Comparison of ENCODE assay signal across 8 cellular contexts in genomic region chr7:99438573-99439480, GRCh38. TPM values are rescaled to one million over a fixed set of nuclear protein-coding genes. Genes with fewer than 3 reads are reported as not detected.
A peak's percentile ranks its signal among the peaks of the same experiment; 100 is the strongest.
DNase-seq lines count a peak whose midpoint lies in the region; ATAC-seq and TF ChIP-seq lines count a peak whose summit lies in the region.

CPSF4 (plus strand) TSS chr7:99438943; CDS start chr7:99439083, 140 bp downstream.
PTCD1 (minus strand) TSS chr7:99438798; CDS start chr7:99435242, 3,556 bp downstream.

- TF ChIP-seq CTCF in GM06990 (IDR thresholded peaks at IDR 0.05; ENCODE audit: insufficient read depth, low read length, poor library complexity, severe bottlenecking) (no peak), HFFc6 (IDR thresholded peaks at IDR 0.05) (no peak), omental fat pad (IDR thresholded peaks at IDR 0.05) (no peak), testis (IDR thresholded peaks at IDR 0.05) (peak in 2 of 3 experiments; percentile 12 to 34)

- H3K4me1 ChIP-seq in testis: peaks cover 38% of the 10 kb centered on the region

- TF ChIP-seq POLR2A in testis (IDR thresholded peaks at IDR 0.05): peak; percentile 23

- ATAC-seq in omental fat pad (ENCODE audit: low FRiP score): peak; percentile 93

- 1% methylated on average over 19 to 79 of the region's 89 CpGs for WGBS in testis, 2 donors

- peaks cover 18% of the 10 kb centered on the region for H3K4me1 Mint-ChIP-seq in HFFc6 (ENCODE audit: low read depth)
- peaks cover 31% of the 10 kb centered on the region for H3K4me1 Mint-ChIP-seq in activated naive CD4-positive, alpha-beta T cell treated with anti-CD3 and anti-CD28 coated beads, Interleukin-2, amount 50 U/mL, for 24 hours

- H3K9me3 ChIP-seq in SK-N-MC (ENCODE audit: low read depth, low read length): no peaks in the 10 kb centered on the region
- no peaks in the 10 kb centered on the region for H3K9me3 ChIP-seq in testis

- H3K27me3 ChIP-seq in GM06990 (replicated peaks; ENCODE audit: control insufficient read depth, insufficient read depth, low read length) (no peaks in the 10 kb centered on the region), testis (no peaks in the 10 kb centered on the region)

- peak; percentile 95 for DNase-seq in GM06990 (ENCODE audit: extremely low read depth, insufficient read length)
- DNase-seq in HFFc6: peak; percentile 98
- peak; percentile 97 for DNase-seq in NAMALWA (ENCODE audit: low spot score)
- peak; percentile 35 for DNase-seq in SK-N-MC (ENCODE audit: low read depth, low spot score)
- peak; percentile 93 for DNase-seq in glomerular visceral epithelial cell (ENCODE audit: extremely low spot score)
- DNase-seq in omental fat pad (ENCODE audit: low spot score): peak; percentile 58
- DNase-seq in testis: peak; percentile 97

- H3K27ac ChIP-seq in SK-N-MC (peak within 1 kb of the TSS; percentile 81), testis (peak within 1 kb of the TSS; percentile 92 to 96)

- H3K4me3 ChIP-seq in GM06990 (replicated peaks; ENCODE audit: low read depth, low read length) (peak within 1 kb of the TSS; percentile 96), SK-N-MC (peak within 1 kb of the TSS; percentile 98), testis (peak within 1 kb of the TSS; percentile 95 to 99)

- H3K27ac Mint-ChIP-seq in HFFc6: peak within 1 kb of the TSS; percentile 93
- H3K27ac Mint-ChIP-seq in activated naive CD4-positive, alpha-beta T cell treated with anti-CD3 and anti-CD28 coated beads, Interleukin-2, amount 50 U/mL, for 24 hours: peak within 1 kb of the TSS; percentile 97

- no peaks in the 10 kb centered on the region for H3K9me3 Mint-ChIP-seq in HFFc6
- no peaks in the 10 kb centered on the region for H3K9me3 Mint-ChIP-seq in activated naive CD4-positive, alpha-beta T cell treated with anti-CD3 and anti-CD28 coated beads, Interleukin-2, amount 50 U/mL, for 24 hours

- peak within 1 kb of the TSS; percentile 95 for H3K4me3 Mint-ChIP-seq in HFFc6
- peak within 1 kb of the TSS; percentile 98 for H3K4me3 Mint-ChIP-seq in activated naive CD4-positive, alpha-beta T cell treated with anti-CD3 and anti-CD28 coated beads, Interleukin-2, amount 50 U/mL, for 24 hours

- H3K36me3 ChIP-seq in GM06990 (ENCODE audit: control insufficient read depth, insufficient read depth, low read length) (peaks cover 10% of the 10 kb centered on the region), SK-N-MC (ENCODE audit: insufficient read depth, low read length) (peaks cover 30% of the 10 kb centered on the region; the same call in 1 of the 2 replicates), testis (ENCODE audit: low read depth, missing control alignments) (no peaks in the 10 kb centered on the region)

- H3K36me3 Mint-ChIP-seq in HFFc6 (ENCODE audit: low read depth): peaks cover 14% of the 10 kb centered on the region
- H3K36me3 Mint-ChIP-seq in activated naive CD4-positive, alpha-beta T cell treated with anti-CD3 and anti-CD28 coated beads, Interleukin-2, amount 50 U/mL, for 24 hours: peaks cover 8% of the 10 kb centered on the region

- intact Hi-C loops in testis (cut with DNase I; ENCODE audit: low total_unique reads): no loop called here

- H3K27me3 Mint-ChIP-seq in HFFc6 (ENCODE audit: insufficient read depth): peaks cover 2% of the 10 kb centered on the region; the same call in 1 of the 2 replicates
- no peaks in the 10 kb centered on the region for H3K27me3 Mint-ChIP-seq in activated naive CD4-positive, alpha-beta T cell treated with anti-CD3 and anti-CD28 coated beads, Interleukin-2, amount 50 U/mL, for 24 hours

- peak within 1 kb of the TSS; percentile 95 for H3K9ac ChIP-seq in SK-N-MC (ENCODE audit: insufficient read length)

RNA-seq across cellular contexts. Expression of gene CPSF4, which starts in this region (rescaled TPM):
- 10 to 100 TPM; 26.7 to 34.0 (median 29.2) TPM for total RNA-seq in HFFc6 (2021; fragmentation: NEBNext Ultra II Directional; extraction: Animal tissue kit (Norgen Biotek cat#: 25700))
- total RNA-seq in omental fat pad (10 to 100 TPM; 24.3 to 49.0 (median 30.1) TPM), testis (100 to 1,000 TPM; 107 to 130 TPM)
- 82.4 TPM for polyA plus RNA-seq in testis (ENCODE audit: insufficient read depth, low read depth, low replicate concordance)

RNA-seq across cellular contexts. Expression of gene PTCD1, which starts in this region (rescaled TPM):
- 1 to 10 TPM; 4.5 to 8.6 (median 6.7) TPM for total RNA-seq in HFFc6 (2021; fragmentation: NEBNext Ultra II Directional; extraction: Animal tissue kit (Norgen Biotek cat#: 25700))
- total RNA-seq in omental fat pad: 1 to 10 TPM; 3.5 to 9.5 (median 5.4) TPM
- 10 to 100 TPM; 13.6 to 14.4 TPM for total RNA-seq in testis
- polyA plus RNA-seq in testis (ENCODE audit: insufficient read depth, low read depth, low replicate concordance): 6.1 TPM

Comparison
In these comparisons a context has a peak if more than half of its experiments do, and no peak if none do; other contexts are left out.
1. Peak in every context shown above with its lines: DNase-seq, ATAC-seq, H3K4me3 ChIP-seq and H3K27ac ChIP-seq.
2. DNase-seq: peak in every context shown above with its lines; median percentile 98 in HFFc6; 97 in NAMALWA; 97 in testis; 95 in GM06990; 93 in glomerular visceral epithelial cell; 58 in omental fat pad; 35 in SK-N-MC.
3. CTCF ChIP-seq: peak in testis (2 of 3); none in GM06990 (single experiment), HFFc6 (single experiment) and omental fat pad (0 of 3).